In genomic region chr6:147216915-147217314, GRCh38 we compare ENCODE assay signal across 1 cellular context.
TF ChIP-seq lines count a peak whose summit lies in the region.

No MANE protein-coding gene starts in this region.

TF ChIP-seq in HEK293, 187 proteins besides CTCF, POLR2A, EP300 and RAD21 (continued from another document):
- TF ChIP-seq ZSCAN5A (tag by site-specific recombination; IDR thresholded peaks at IDR 0.05) (no peak), ZNF416 (tag by site-specific recombination; IDR thresholded peaks at IDR 0.05) (no peak), ZNF138 (tag by site-specific recombination; IDR thresholded peaks at IDR 0.05; ENCODE audit: borderline replicate concordance) (no peak), ZNF654 (tag by site-specific recombination; IDR thresholded peaks at IDR 0.05; ENCODE audit: low read depth) (no peak), ZNF843 (tag by site-specific recombination; IDR thresholded peaks at IDR 0.05) (no peak), ZNF785 (tag by site-specific recombination; IDR thresholded peaks at IDR 0.05) (no peak), ZBTB8A (tag by site-specific recombination; IDR thresholded peaks at IDR 0.05) (no peak), ZNF10 (tag by site-specific recombination; IDR thresholded peaks at IDR 0.05) (no peak), ZNF24 (tag by site-specific recombination; IDR thresholded peaks at IDR 0.05) (no peak), PRDM6 (tag by site-specific recombination; IDR thresholded peaks at IDR 0.05) (peak; percentile 76), ZNF560 (tag by site-specific recombination; IDR thresholded peaks at IDR 0.05; ENCODE audit: borderline replicate concordance) (no peak), ZBTB44 (tag by site-specific recombination; IDR thresholded peaks at IDR 0.05) (0 out of 2 replicates have a peak, but pooled peaks have one; percentile 14), ZNF707 (tag by site-specific recombination; IDR thresholded peaks at IDR 0.05) (no peak), YY1 (tag by site-specific recombination; IDR thresholded peaks at IDR 0.05) (no peak), PRDM1 (tag by site-specific recombination; IDR thresholded peaks at IDR 0.05) (0 out of 2 replicates have a peak, but pooled peaks have one; percentile 17), ZNF239 (tag by site-specific recombination; IDR thresholded peaks at IDR 0.05) (no peak), ZNF335 (tag by site-specific recombination; conservative IDR thresholded peaks at IDR 0.05) (no peak), FEZF1 (tag by site-specific recombination; IDR thresholded peaks at IDR 0.05) (peak; percentile 55), ZNF677 (tag by site-specific recombination; IDR thresholded peaks at IDR 0.05) (no peak), HOXA7 (CRISPR knock-in tag; IDR thresholded peaks at IDR 0.05; ENCODE audit: borderline replicate concordance) (no peak), GLI4 (tag by site-specific recombination; IDR thresholded peaks at IDR 0.05) (no peak), ZNF223 (tag by site-specific recombination; IDR thresholded peaks at IDR 0.05) (no peak), WT1 (tag by site-specific recombination; IDR thresholded peaks at IDR 0.05) (no peak), PBX3 (CRISPR knock-in tag; IDR thresholded peaks at IDR 0.05) (no peak), ZNF600 (tag by site-specific recombination; IDR thresholded peaks at IDR 0.05) (no peak), ZFP69B (tag by site-specific recombination; IDR thresholded peaks at IDR 0.05) (no peak), GFI1B (tag by site-specific recombination; IDR thresholded peaks at IDR 0.05) (0 out of 2 replicates have a peak, but pooled peaks have one; percentile 10), ZBTB1 (tag by site-specific recombination; IDR thresholded peaks at IDR 0.05) (no peak), ZNF221 (tag by site-specific recombination; IDR thresholded peaks at IDR 0.05; ENCODE audit: borderline replicate concordance) (no peak), ZNF571 (tag by site-specific recombination; IDR thresholded peaks at IDR 0.05) (no peak), ZNF350 (tag by site-specific recombination; IDR thresholded peaks at IDR 0.05) (no peak), RBAK (tag by site-specific recombination; IDR thresholded peaks at IDR 0.05) (no peak), ZNF155 (tag by site-specific recombination; IDR thresholded peaks at IDR 0.05) (no peak)
